ENCODE assay signal across 8 cellular contexts in the genomic region with DNA sequence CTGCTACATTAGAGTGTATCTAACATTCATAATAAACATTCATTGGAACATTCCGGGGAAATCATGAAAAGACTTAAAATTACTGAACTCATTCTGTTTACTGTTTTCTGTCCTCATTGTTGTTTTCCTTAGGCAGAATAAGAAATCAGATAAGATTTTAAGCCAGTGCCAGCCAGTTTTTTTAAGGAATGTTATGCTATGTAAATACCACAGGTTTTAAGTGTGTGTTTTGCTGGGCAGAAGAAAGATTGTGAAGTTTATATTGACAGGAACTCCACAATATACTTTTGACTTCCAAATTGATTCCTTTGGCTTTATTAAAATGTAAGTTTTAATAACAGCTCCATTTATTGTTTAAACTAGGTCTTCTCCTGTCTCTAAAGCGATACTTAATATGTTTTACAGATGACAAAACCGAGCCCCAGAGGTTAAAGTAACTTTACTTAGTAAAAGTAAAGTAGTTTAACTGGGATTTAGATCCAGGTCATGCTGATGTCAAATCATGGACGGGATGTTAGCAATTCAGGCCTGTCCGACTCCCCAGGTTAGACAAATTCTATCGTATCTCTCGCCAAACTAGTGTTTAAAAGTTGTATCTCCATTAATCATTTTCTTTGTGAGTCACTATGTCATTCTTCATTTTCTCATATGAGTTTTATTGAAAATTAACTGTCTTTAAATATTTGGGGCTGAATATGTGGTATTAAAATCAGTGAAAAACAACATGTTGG. TPM values are rescaled to one million over a fixed set of nuclear protein-coding genes. Genes with fewer than 3 reads are reported as not detected.
DNase-seq lines count a peak whose midpoint lies in the region; ATAC-seq, FAIRE-seq and TF ChIP-seq lines count a peak whose summit lies in the region.

No MANE protein-coding gene starts in this region.

- H3K79me2 ChIP-seq in fibroblast of lung (ENCODE audit: control insufficient read depth, insufficient read depth, low read length): peaks cover 64% of the 10 kb centered on the region

- H3K9ac ChIP-seq in fibroblast of lung (ENCODE audit: insufficient read depth, low read length) (no peak overlapping the region), rectal smooth muscle tissue (ENCODE audit: low read length) (no peak overlapping the region)

- POLR2A ChIA-PET in T-cell (lab: Charles Lee): interaction anchor here in 1 of 2 donors (0.7 kb wide), 1 partner anchor 304 kb away, joined by 3 read pairs; no protein-coding TSS in a partner anchor

- no peaks in the 10 kb centered on the region for H3K9me3 Mint-ChIP-seq in T-cell

- CTCF ChIA-PET in T-cell (lab: Charles Lee): interaction anchor here (0.6 kb wide), 3 partner anchors 13 to 746 kb away, joined by 3 to 5 read pairs (median 3); no protein-coding TSS in a partner anchor

- H3K36me3 Mint-ChIP-seq in T-cell: no peaks in the 10 kb centered on the region

- H3K27me3 ChIP-seq in fibroblast of lung (ENCODE audit: control insufficient read depth, insufficient read depth, low read length) (no peaks in the 10 kb centered on the region), rectal smooth muscle tissue (ENCODE audit: control insufficient read depth, insufficient read depth, low read length) (no peaks in the 10 kb centered on the region)

- TF ChIP-seq CTCF in fibroblast of lung (conservative IDR thresholded peaks at IDR 0.05 in 1 of 2, IDR thresholded peaks at IDR 0.05 in 1 of 2; ENCODE audit: low read depth in 1 of 2, low read length in 2 of 2): no peak

- H3K27ac ChIP-seq in fibroblast of lung (ENCODE audit: insufficient read depth, low read length): peak overlapping the region; percentile 91
- H3K27ac ChIP-seq in rectal smooth muscle tissue (ENCODE audit: low read depth, low read length): peak overlapping the region; percentile 93

- no peak overlapping the region for H3K27ac Mint-ChIP-seq in T-cell

- no peaks in the 10 kb centered on the region for H4K20me1 ChIP-seq in fibroblast of lung (ENCODE audit: control insufficient read depth, extremely low read depth, insufficient read depth, low read length)

- H3K4me1 ChIP-seq in fibroblast of lung (ENCODE audit: control insufficient read depth, extremely low read depth, insufficient read depth, low read length): no peaks in the 10 kb centered on the region
- H3K4me1 ChIP-seq in rectal smooth muscle tissue (ENCODE audit: control insufficient read depth, insufficient read depth, low read length): peaks cover 17% of the 10 kb centered on the region

- H3K4me1 Mint-ChIP-seq in T-cell: peaks cover 36 to 41% (median 39%) of the 10 kb centered on the region in 3 donors

- no peak for DNase-seq in GM19239 (ENCODE audit: insufficient read length, low spot score)
- no peak for DNase-seq in T-cell
- peak; percentile 14 to 16 for DNase-seq in fibroblast of lung (ENCODE audit: low read depth in 2 of 2)
- DNase-seq in mucosa of gallbladder (ENCODE audit: low spot score): no peak
- DNase-seq in urothelium cell line (ENCODE audit: low spot score): no peak
- DNase-seq in AG08395 (ENCODE audit: low spot score): no peak

- no peaks in the 10 kb centered on the region for H3K27me3 Mint-ChIP-seq in T-cell

- no peak overlapping the region for H2AFZ ChIP-seq in fibroblast of lung (ENCODE audit: low read length)

- H3K4me3 Mint-ChIP-seq in T-cell: peak overlapping the region; percentile 92 to 100 (median 98)

- FAIRE-seq in GM19239 (lab: Jason Lieb, UNC) (peak; percentile 37), urothelium cell line (lab: Jason Lieb, UNC) (no peak)

- no peak for ATAC-seq in T-cell (replicated peaks in 1 of 4)
- no peak for ATAC-seq in GM21576 (IDR thresholded peaks at IDR 0.05; ENCODE audit: unreplicated experiment)

- H3K4me3 ChIP-seq in fibroblast of lung (replicated peaks in 1 of 4; ENCODE audit: control extremely low read depth in 1 of 4, insufficient read depth in 1 of 4, low read depth in 3 of 4, low read length in 4 of 4) (peak overlapping the region; percentile 92 to 95 (median 93)), rectal smooth muscle tissue (ENCODE audit: low read length) (peak overlapping the region; percentile 91)

- H3K36me3 ChIP-seq in fibroblast of lung (ENCODE audit: control insufficient read depth, insufficient read depth, low read length) (no peaks in the 10 kb centered on the region), rectal smooth muscle tissue (ENCODE audit: control insufficient read depth, insufficient read depth, low read length) (no peaks in the 10 kb centered on the region)

- peak overlapping the region; percentile 86 for H3K4me2 ChIP-seq in fibroblast of lung (ENCODE audit: extremely low read depth, insufficient read depth, low read length)

- no peaks in the 10 kb centered on the region for H3K9me3 ChIP-seq in fibroblast of lung (ENCODE audit: control insufficient read depth, insufficient read depth, low read depth, low read length)

RNA-seq across cellular contexts. Expression of a gene that starts 1.8 kb away (rescaled TPM):
- total RNA-seq in T-cell (10 to 100 TPM; 22.2 to 38.8 (median 36.7) TPM), fibroblast of lung (33.9 TPM in 2 replicates), mucosa of gallbladder (43.0 TPM)
- polyA plus RNA-seq in fibroblast of lung: 25.1 and 33.9 TPM in 2 replicates
- 15.1 and 20.6 TPM in 2 replicates for polyA plus RNA-seq in fibroblast of lung (2012)
- 4.4 and 7.0 TPM in 2 replicates for polyA minus RNA-seq in fibroblast of lung (ENCODE audit: low replicate concordance)

RNA-seq across cellular contexts. Expression of a gene that starts 6.0 kb away (rescaled TPM):
- total RNA-seq in T-cell: not detected
- total RNA-seq in fibroblast of lung: under 0.01 TPM in 1 of 2 replicates, not detected in the other
- polyA plus RNA-seq in fibroblast of lung: not detected in 2 replicates
- polyA plus RNA-seq in fibroblast of lung (2012): 0.03 TPM in 1 of 2 replicates, not detected in the other
- polyA minus RNA-seq in fibroblast of lung (ENCODE audit: low replicate concordance): not detected in 2 replicates
- total RNA-seq in mucosa of gallbladder: not detected

Comparison
In these comparisons a context has a peak if more than half of its experiments do, and no peak if none do; other contexts are left out.
1. DNase-seq: peak in fibroblast of lung (2 of 2); none in GM19239 (single experiment), T-cell (0 of 34), mucosa of gallbladder (single experiment), urothelium cell line (single experiment) and AG08395 (single experiment).